8 cellular contexts compared by ENCODE assay signal in the genomic region with DNA sequence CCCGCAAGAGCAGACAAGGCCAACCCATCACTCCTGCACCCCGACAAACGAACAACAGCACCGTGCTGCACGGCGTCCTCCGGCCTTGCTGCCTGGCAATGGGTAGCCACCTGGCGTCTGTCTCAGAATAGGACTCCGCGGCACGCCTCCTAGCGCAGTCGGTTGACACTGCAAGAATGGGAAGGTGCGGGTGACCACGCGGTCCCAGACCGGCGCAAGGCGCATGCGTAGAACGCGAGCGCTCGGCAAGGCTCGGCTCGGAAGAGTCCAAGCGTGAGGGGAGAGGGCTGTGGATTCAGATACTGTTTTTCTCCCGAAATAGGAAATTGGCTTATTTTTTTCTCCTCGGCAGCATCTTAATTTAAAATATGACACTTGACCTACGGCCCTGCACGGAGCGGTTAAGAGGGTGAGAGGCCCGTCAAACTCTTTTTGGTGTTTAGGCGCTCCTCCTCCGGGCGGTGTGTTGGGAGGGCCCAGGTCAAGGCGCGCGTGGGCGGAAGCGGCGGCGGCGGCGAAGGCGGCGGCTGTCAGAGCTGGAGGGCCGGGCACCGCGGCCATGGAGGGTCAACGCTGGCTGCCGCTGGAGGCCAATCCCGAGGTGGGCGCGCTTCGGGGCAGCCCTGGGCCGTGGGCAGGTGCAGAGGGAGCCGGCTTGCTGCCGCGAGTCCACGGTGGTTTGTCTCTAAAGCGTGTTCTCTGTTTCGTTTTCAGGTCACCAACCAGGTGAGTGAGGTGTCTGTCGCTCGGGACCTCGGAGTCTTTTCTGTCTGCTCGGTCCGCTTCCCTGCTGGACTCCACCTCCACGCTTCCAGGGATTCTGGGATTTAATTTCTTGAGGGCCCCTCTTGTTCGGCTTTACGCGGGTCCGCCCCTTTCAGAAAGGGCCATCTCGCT. TPM values are rescaled to one million over a fixed set of nuclear protein-coding genes. Genes with fewer than 3 reads are reported as not detected.
DNase-seq lines count a peak whose midpoint lies in the region; ATAC-seq and TF ChIP-seq lines count a peak whose summit lies in the region.

Gene UCHL3, plus strand, starts transcription at position 530 of the 897 bp plus-strand sequence. Its CDS starts 30 bp downstream, at position 560.

- H3K79me2 ChIP-seq in KMS-11 (ENCODE audit: insufficient read depth, low read depth) = peaks cover 19% of the 10 kb centered on the region; the same call in 1 of the 2 replicates

- H3K9me3 Mint-ChIP-seq in activated T-cell treated with anti-CD3 and anti-CD28 coated beads, Interleukin-2, amount 50 U/mL, for 72 hours = no peaks in the 10 kb centered on the region
- H3K9me3 Mint-ChIP-seq in stimulated activated effector memory CD8-positive, alpha-beta T cell treated with anti-CD3 and anti-CD28 coated beads, Interleukin-12 subunit alpha, Interleukin-12 subunit beta, amount 100 ng/mL, for 72 hours = no peaks in the 10 kb centered on the region

- no peak within 1 kb of the TSS for H3K4me3 ChIP-seq in KMS-11 (IDR thresholded peaks at IDR 0.05; ENCODE audit: insufficient read depth, low read depth, low read length)
- H3K4me3 ChIP-seq in Peyer's patch = peak within 1 kb of the TSS; percentile 68 to 92 (median 82)
- H3K4me3 ChIP-seq in esophagus muscularis mucosa = peak within 1 kb of the TSS; percentile 73 to 97 (median 77)

- peak within 1 kb of the TSS; percentile 81 for H2AFZ ChIP-seq in KMS-11 (ENCODE audit: low read depth)

- ATAC-seq in GM21723 (IDR thresholded peaks at IDR 0.05; ENCODE audit: unreplicated experiment) = peak; percentile 97
- ATAC-seq in activated T-cell treated with anti-CD3 and anti-CD28 coated beads, Interleukin-2, amount 50 U/mL, for 72 hours (replicated peaks in 1 of 2) = peak; percentile 94
- peak; percentile 96 for ATAC-seq in stimulated activated effector memory CD8-positive, alpha-beta T cell treated with anti-CD3 and anti-CD28 coated beads, Interleukin-12 subunit alpha, Interleukin-12 subunit beta, amount 100 ng/mL, for 72 hours

- peaks cover 45% of the 10 kb centered on the region for H3K4me1 Mint-ChIP-seq in activated T-cell treated with anti-CD3 and anti-CD28 coated beads, Interleukin-2, amount 50 U/mL, for 72 hours (ENCODE audit: low read depth)
- H3K4me1 Mint-ChIP-seq in stimulated activated effector memory CD8-positive, alpha-beta T cell treated with anti-CD3 and anti-CD28 coated beads, Interleukin-12 subunit alpha, Interleukin-12 subunit beta, amount 100 ng/mL, for 72 hours = peaks cover 32% of the 10 kb centered on the region

- H3K27me3 ChIP-seq in KMS-11 (ENCODE audit: insufficient read depth, low read depth) (no peaks in the 10 kb centered on the region), Peyer's patch (no peaks in the 10 kb centered on the region), esophagus muscularis mucosa (no peaks in the 10 kb centered on the region)

- H3K9me3 ChIP-seq in Peyer's patch (no peaks in the 10 kb centered on the region), esophagus muscularis mucosa (no peaks in the 10 kb centered on the region)

- H3K27me3 Mint-ChIP-seq in activated T-cell treated with anti-CD3 and anti-CD28 coated beads, Interleukin-2, amount 50 U/mL, for 72 hours (ENCODE audit: low read depth) = no peaks in the 10 kb centered on the region

- no peak for TF ChIP-seq EP300 in esophagus muscularis mucosa (IDR thresholded peaks at IDR 0.05)

- H3K27ac Mint-ChIP-seq in activated T-cell treated with anti-CD3 and anti-CD28 coated beads, Interleukin-2, amount 50 U/mL, for 72 hours = peak within 1 kb of the TSS; percentile 98
- peak within 1 kb of the TSS; percentile 99 for H3K27ac Mint-ChIP-seq in stimulated activated effector memory CD8-positive, alpha-beta T cell treated with anti-CD3 and anti-CD28 coated beads, Interleukin-12 subunit alpha, Interleukin-12 subunit beta, amount 100 ng/mL, for 72 hours

- WGBS in esophagus muscularis mucosa = under 1% methylated on average over 41 of the region's 74 CpGs

- no peaks in the 10 kb centered on the region for H4K20me1 ChIP-seq in KMS-11 (ENCODE audit: insufficient read depth)

- H3K27ac ChIP-seq in KMS-11 (peak within 1 kb of the TSS; percentile 61), Peyer's patch (peak within 1 kb of the TSS; percentile 78 to 85 (median 78)), esophagus muscularis mucosa (replicated peaks in 1 of 4) (peak within 1 kb of the TSS; percentile 54 to 80 (median 72))

- peaks cover 15% of the 10 kb centered on the region for H3K4me1 ChIP-seq in KMS-11 (ENCODE audit: low read depth, poor library complexity, severe bottlenecking)
- H3K4me1 ChIP-seq in Peyer's patch = peaks cover 0 to 11% (median 0%) of the 10 kb centered on the region in 4 donors
- H3K4me1 ChIP-seq in esophagus muscularis mucosa = peaks cover 4 to 20% (median 17%) of the 10 kb centered on the region in 4 donors

- TF ChIP-seq CTCF in KMS-11 (conservative IDR thresholded peaks at IDR 0.05; ENCODE audit: low read depth, low read length) (peak; percentile 72), Peyer's patch (IDR thresholded peaks at IDR 0.05) (peak; percentile 73 to 99 (median 92)), esophagus muscularis mucosa (IDR thresholded peaks at IDR 0.05) (peak; percentile 85 to 90 (median 87))

- TF ChIP-seq POLR2A in Peyer's patch (IDR thresholded peaks at IDR 0.05) (peak; percentile 62 to 73), esophagus muscularis mucosa (IDR thresholded peaks at IDR 0.05; ENCODE audit: low read depth) (no peak)

- H3K9ac ChIP-seq in KMS-11 = peak within 1 kb of the TSS; percentile 84

- DNase-seq in DMS79 treated with DMSO at 0.1 percent for 48 hours (lab: John Stamatoyannopoulos, UW) (peak; percentile 82), Peyer's patch (peak; percentile 95 to 98 (median 98)), esophagus muscularis mucosa (ENCODE audit: extremely low spot score) (peak; percentile 97), myocyte (ENCODE audit: low read depth) (peak; percentile 97)
- peak; percentile 97 to 98 for DNase-seq in activated T-cell treated with anti-CD3 and anti-CD28 coated beads, Interleukin-2, amount 50 U/mL, for 72 hours
- DNase-seq in stimulated activated effector memory CD8-positive, alpha-beta T cell treated with anti-CD3 and anti-CD28 coated beads, Interleukin-12 subunit alpha, Interleukin-12 subunit beta, amount 100 ng/mL, for 72 hours (ENCODE audit: low spot score in 2 of 2) = peak; percentile 97 to 98

- peak within 1 kb of the TSS; percentile 81 for H3K4me2 ChIP-seq in KMS-11

- peaks cover 7 to 9% of the 10 kb centered on the region in 2 donors for H3K36me3 Mint-ChIP-seq in activated T-cell treated with anti-CD3 and anti-CD28 coated beads, Interleukin-2, amount 50 U/mL, for 72 hours (ENCODE audit: insufficient read depth in 2 of 2)
- peaks cover 19% of the 10 kb centered on the region for H3K36me3 Mint-ChIP-seq in stimulated activated effector memory CD8-positive, alpha-beta T cell treated with anti-CD3 and anti-CD28 coated beads, Interleukin-12 subunit alpha, Interleukin-12 subunit beta, amount 100 ng/mL, for 72 hours

- H3K4me3 Mint-ChIP-seq in activated T-cell treated with anti-CD3 and anti-CD28 coated beads, Interleukin-2, amount 50 U/mL, for 72 hours = peak within 1 kb of the TSS; percentile 95 to 98
- peak within 1 kb of the TSS; percentile 81 for H3K4me3 Mint-ChIP-seq in stimulated activated effector memory CD8-positive, alpha-beta T cell treated with anti-CD3 and anti-CD28 coated beads, Interleukin-12 subunit alpha, Interleukin-12 subunit beta, amount 100 ng/mL, for 72 hours

- H3K36me3 ChIP-seq in KMS-11 (ENCODE audit: insufficient read depth) (no peaks in the 10 kb centered on the region), Peyer's patch (peaks cover 0 to 8% (median 0%) of the 10 kb centered on the region in 3 donors), esophagus muscularis mucosa (peaks cover 0 to 8% (median 0%) of the 10 kb centered on the region in 4 donors)

- intact Hi-C loops in esophagus muscularis mucosa (cut with DNase I) = loop anchor here (2.0 to 5.0 kb wide), 2 partner anchors 67 to 177 kb away; partner anchors contain the start of gene TBC1D4

RNA-seq across cellular contexts. Expression of gene UCHL3, which starts in this region (rescaled TPM):
- total RNA-seq in Peyer's patch (10 to 100 TPM in 3 of 4 donors, 1 to 10 TPM in 1; 3.7 to 16.9 (median 13.7) TPM), esophagus muscularis mucosa (10 to 100 TPM; 11.2 to 32.3 (median 23.5) TPM), myocyte (17.0 and 26.7 TPM in 2 replicates)
- total RNA-seq in activated T-cell treated with anti-CD3 and anti-CD28 coated beads, Interleukin-2, amount 50 U/mL, for 72 hours = 10 to 100 TPM; 30.8 to 32.3 TPM
- polyA plus RNA-seq in myocyte (2012) = 37.8 TPM
